Comparison of ENCODE assay signal across 18 cellular contexts in the genomic region with DNA sequence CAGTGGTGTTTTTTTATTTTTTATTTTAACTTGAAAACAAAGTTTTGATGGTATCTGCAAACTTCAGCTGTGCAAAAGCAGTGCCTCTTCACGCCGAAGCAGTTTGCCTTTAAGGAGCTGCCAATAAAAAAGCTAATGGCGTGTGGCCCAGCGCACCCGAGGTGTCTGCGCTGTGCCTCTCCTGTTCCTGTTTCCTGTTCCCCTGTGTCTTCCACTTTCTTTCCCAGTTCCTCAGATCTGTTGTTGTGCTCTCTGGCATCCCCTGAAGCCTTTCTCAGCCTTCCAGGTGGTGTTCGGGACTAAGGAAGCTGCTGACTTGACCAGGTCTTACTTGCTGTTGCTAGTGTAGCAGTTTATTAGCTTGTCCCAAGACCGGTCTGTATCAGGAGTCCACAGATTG.
DNase-seq lines count a peak whose midpoint lies in the region; ATAC-seq, FAIRE-seq and TF ChIP-seq lines count a peak whose summit lies in the region.
"Had no signal": no experiment of that assay in that cellular context is flagged by ENCODE, and none has a peak within 500 bp of the region (broad histone marks: within the 10 kb centered on the region; RNA-seq: fewer than 3 reads in every experiment).

No MANE protein-coding gene starts in this region.

- no peaks in the 10 kb centered on the region for H4K20me1 ChIP-seq in endothelial cell of umbilical vein (replicated peaks; ENCODE audit: control insufficient read depth, extremely low read depth, insufficient read depth, low read length)
- H4K20me1 ChIP-seq in neural progenitor cell (ENCODE audit: low read depth): peaks cover 18% of the 10 kb centered on the region

- H3K27ac Mint-ChIP-seq in neural progenitor cell: peak overlapping the region; percentile 62
- H3K27ac Mint-ChIP-seq in activated naive CD8-positive, alpha-beta T cell treated with anti-CD3 and anti-CD28 coated beads for 36 hours: no peak overlapping the region
- H3K27ac Mint-ChIP-seq: activated CD8-positive, alpha-beta T cell treated with anti-CD3 and anti-CD28 coated beads, Interleukin-2, amount 10 ng/mL, durations not matched to agents 7 days and 5 days; T-helper 2 cell treated with Interferon-gamma antibody and Interleukin-4, amounts not matched to agents 5 μg/mL and 100 μg/mL, for 36 hours had no signal

- no peaks in the 10 kb centered on the region for H3K9me1 ChIP-seq in endothelial cell of umbilical vein (replicated peaks; ENCODE audit: control insufficient read depth, extremely low read depth, insufficient read depth, low read length)

- FAIRE-seq in endothelial cell of umbilical vein (lab: Jason Lieb, UNC): no peak
- FAIRE-seq: GM12892, islet of Langerhans had no signal

- BruUV-seq in A673 (replicated peaks; lab: Mats Ljungman, UMichigan) (no TSS peak), Panc1 (replicated peaks; lab: Mats Ljungman, UMichigan) (no TSS peak), endothelial cell of umbilical vein (replicated peaks; lab: Mats Ljungman, UMichigan) (no TSS peak)

- H3K4me2 ChIP-seq in endothelial cell of umbilical vein (ENCODE audit: insufficient read depth, low read length): no peak overlapping the region
- H3K4me2 ChIP-seq in neural progenitor cell: peak overlapping the region; percentile 36

- ATAC-seq in Panc1: no peak
- no peak for ATAC-seq in HG03039 (IDR thresholded peaks at IDR 0.05; ENCODE audit: unreplicated experiment)
- ATAC-seq: activated CD8-positive, alpha-beta T cell treated with anti-CD3 and anti-CD28 coated beads, Interleukin-2, amount 10 ng/mL, durations not matched to agents 7 days and 5 days; PC-3 had no signal

- H3K79me2 ChIP-seq in endothelial cell of umbilical vein (ENCODE audit: control insufficient read depth, insufficient read depth, low read length) (no peaks in the 10 kb centered on the region), neural progenitor cell (ENCODE audit: low read depth) (no peaks in the 10 kb centered on the region)

- in situ Hi-C loops in Panc1 (cut with HindIII; ENCODE audit: low pct_unique_long_range_greater_than_20kb, low sequenced_read_pairs): no loop called here

- dilution Hi-C loops in endothelial cell of umbilical vein (cut with MboI; ENCODE audit: extremely low pct_ligation_motif_present, low sequenced_read_pairs): no loop called here

- TF ChIP-seq POLR2A in endothelial cell of umbilical vein (IDR thresholded peaks at IDR 0.05; ENCODE audit: low read depth, low read length): no peak

- H3K4me1 ChIP-seq in A673 (ENCODE audit: insufficient read depth, low read length, poor library complexity, severe bottlenecking) (peaks cover 56% of the 10 kb centered on the region), Panc1 (ENCODE audit: control insufficient read depth, insufficient read depth, low read length) (peaks cover 53% of the 10 kb centered on the region), endothelial cell of umbilical vein (ENCODE audit: control insufficient read depth, extremely low read depth, insufficient read depth, low read length) (peaks cover 49% of the 10 kb centered on the region), neural progenitor cell (peaks cover 32% of the 10 kb centered on the region)

- H2AFZ ChIP-seq in endothelial cell of umbilical vein (ENCODE audit: low read depth, low read length) (no peak overlapping the region), neural progenitor cell (replicated peaks) (no peak overlapping the region)

- H3K4me3 Mint-ChIP-seq in neural progenitor cell: no peak overlapping the region
- no peak overlapping the region for H3K4me3 Mint-ChIP-seq in activated naive CD8-positive, alpha-beta T cell treated with anti-CD3 and anti-CD28 coated beads for 36 hours
- H3K4me3 Mint-ChIP-seq: activated CD8-positive, alpha-beta T cell treated with anti-CD3 and anti-CD28 coated beads, Interleukin-2, amount 10 ng/mL, durations not matched to agents 7 days and 5 days; B cell; central memory CD8-positive, alpha-beta T cell; T-helper 2 cell treated with Interferon-gamma antibody and Interleukin-4, amounts not matched to agents 5 μg/mL and 100 μg/mL, for 36 hours had no signal

- H3K9me3 ChIP-seq in A673 (ENCODE audit: low read depth, low read length, poor library complexity, severe bottlenecking) (no peaks in the 10 kb centered on the region), Panc1 (ENCODE audit: control insufficient read depth, insufficient read depth, low read depth, low read length) (no peaks in the 10 kb centered on the region), endothelial cell of umbilical vein (replicated peaks; ENCODE audit: control insufficient read depth, insufficient read depth, low read length) (no peaks in the 10 kb centered on the region), neural progenitor cell (ENCODE audit: low read depth) (no peaks in the 10 kb centered on the region)

- H3K36me3 ChIP-seq in A673 (ENCODE audit: insufficient read depth, low read length, poor library complexity, severe bottlenecking) (peaks cover 6% of the 10 kb centered on the region), Panc1 (ENCODE audit: control insufficient read depth, insufficient read depth, low read length) (0 out of 2 replicates have a peak, but pooled peaks cover 2% of the 10 kb centered on the region), endothelial cell of umbilical vein (ENCODE audit: control insufficient read depth in 2 of 2, extremely low read depth in 1 of 2, insufficient read depth in 2 of 2, low read length in 2 of 2) (peaks cover 0 to 3% of the 10 kb centered on the region in 2 experiments), neural progenitor cell (no peaks in the 10 kb centered on the region)

- H3K4me3 ChIP-seq in A673 (ENCODE audit: low read depth, low read length, poor library complexity, severe bottlenecking) (no peak overlapping the region), Panc1 (ENCODE audit: low read depth in 2 of 2, low read length in 2 of 2) (peak overlapping the region in 1 of 2 experiments; percentile 4; a peak in 1 of 4 replicates), endothelial cell of umbilical vein (replicated peaks in 1 of 3; ENCODE audit: insufficient read depth in 1 of 3, low read depth in 1 of 3, low read length in 3 of 3) (no peak overlapping the region), neural progenitor cell (no peak overlapping the region)

- peaks cover 6% of the 10 kb centered on the region for H3K9me3 Mint-ChIP-seq in neural progenitor cell
- no peaks in the 10 kb centered on the region for H3K9me3 Mint-ChIP-seq in activated naive CD8-positive, alpha-beta T cell treated with anti-CD3 and anti-CD28 coated beads for 36 hours
- H3K9me3 Mint-ChIP-seq: central memory CD8-positive, alpha-beta T cell; T-helper 2 cell treated with Interferon-gamma antibody and Interleukin-4, amounts not matched to agents 5 μg/mL and 100 μg/mL, for 36 hours had no signal

- H3K9ac ChIP-seq in endothelial cell of umbilical vein (replicated peaks; ENCODE audit: extremely low read depth, insufficient read depth, low read length): peak overlapping the region; percentile 46
- no peak overlapping the region for H3K9ac ChIP-seq in neural progenitor cell

- peaks cover 35% of the 10 kb centered on the region for H3F3A ChIP-seq in neural progenitor cell (ENCODE audit: low read depth)

- no peaks in the 10 kb centered on the region for H3K27me3 ChIP-seq in A673 (replicated peaks; ENCODE audit: insufficient read depth, low read depth, low read length, poor library complexity)
- H3K27me3 ChIP-seq in Panc1 (ENCODE audit: control insufficient read depth, insufficient read depth, low read length): no peaks in the 10 kb centered on the region
- no peaks in the 10 kb centered on the region for H3K27me3 ChIP-seq in endothelial cell of umbilical vein (ENCODE audit: control insufficient read depth in 2 of 2, insufficient read depth in 2 of 2, low read length in 2 of 2)
- H3K27me3 ChIP-seq in neural progenitor cell: no peaks in the 10 kb centered on the region

- H3K27ac ChIP-seq in A673 (ENCODE audit: low read depth, low read length, poor library complexity, severe bottlenecking) (no peak overlapping the region), Panc1 (ENCODE audit: low read length) (peak overlapping the region; percentile 80), endothelial cell of umbilical vein (ENCODE audit: insufficient read depth, low read depth, low read length) (peak overlapping the region; percentile 54), neural progenitor cell (peak overlapping the region; percentile 80)

- CTCF ChIA-PET in A673 (lab: Charles Lee) (no interaction called here), Panc1 (lab: Charles Lee) (interaction anchor here (0.5 kb wide), 1 partner anchor 31 kb away, joined by 5 read pairs; no protein-coding TSS in a partner anchor), endothelial cell of umbilical vein (lab: Charles Lee) (interaction anchor here (0.7 to 2.6 kb wide), 6 partner anchors 9 to 99 kb away, joined by 3 to 14 read pairs (median 5); no protein-coding TSS in a partner anchor)

- peaks cover 20% of the 10 kb centered on the region for H3K36me3 Mint-ChIP-seq in neural progenitor cell
- H3K36me3 Mint-ChIP-seq in activated naive CD8-positive, alpha-beta T cell treated with anti-CD3 and anti-CD28 coated beads for 36 hours: peaks cover 2% of the 10 kb centered on the region

- DNase-seq in A673 (ENCODE audit: low spot score): peak; percentile 33
- no peak for DNase-seq in Panc1 (ENCODE audit: low read depth, low spot score)
- peak; percentile 43 for DNase-seq in endothelial cell of umbilical vein (ENCODE audit: low read depth, low spot score)
- DNase-seq in neural progenitor cell (ENCODE audit: low spot score): no peak
- no peak for DNase-seq in NCI-H1436 treated with DMSO at 0.1 percent for 48 hours (lab: John Stamatoyannopoulos, UW)
- DNase-seq in SHP77 (lab: John Stamatoyannopoulos, UW): no peak
- no peak for DNase-seq in activated naive CD8-positive, alpha-beta T cell treated with anti-CD3 and anti-CD28 coated beads for 36 hours
- DNase-seq: activated CD8-positive, alpha-beta T cell treated with anti-CD3 and anti-CD28 coated beads, Interleukin-2, amount 10 ng/mL, durations not matched to agents 7 days and 5 days; activated gamma-delta T cell treated with Interleukin-2 at 50 U/mL for 16 hours; NCI-H1048; NCI-H226; PC-3 had no signal

- TF ChIP-seq CTCF in A673 (conservative IDR thresholded peaks at IDR 0.05; ENCODE audit: low read depth, low read length) (no peak), Panc1 (IDR thresholded peaks at IDR 0.05) (no peak), endothelial cell of umbilical vein (IDR thresholded peaks at IDR 0.05; ENCODE audit: extremely low read depth in 1 of 2, insufficient read depth in 1 of 2, low read depth in 1 of 2, low read length in 2 of 2) (no peak), neural progenitor cell (IDR thresholded peaks at IDR 0.05) (no peak)

- peaks cover 7% of the 10 kb centered on the region for H3K27me3 Mint-ChIP-seq in neural progenitor cell (ENCODE audit: insufficient read depth, low read depth)
- H3K27me3 Mint-ChIP-seq in activated naive CD8-positive, alpha-beta T cell treated with anti-CD3 and anti-CD28 coated beads for 36 hours: no peaks in the 10 kb centered on the region
- H3K27me3 Mint-ChIP-seq: B cell; central memory CD8-positive, alpha-beta T cell had no signal

- intact Hi-C loops in A673 (cut with micrococcal nuclease; ENCODE audit: unreplicated experiment) (no loop called here), Panc1 (cut with micrococcal nuclease; ENCODE audit: unreplicated experiment) (no loop called here), endothelial cell of umbilical vein (cut with micrococcal nuclease) (loop anchor here (5.0 kb wide), 1 partner anchor 1833 kb away; a partner anchor contains a TSS)

- peaks cover 55% of the 10 kb centered on the region for H3K4me1 Mint-ChIP-seq in neural progenitor cell
- no peaks in the 10 kb centered on the region for H3K4me1 Mint-ChIP-seq in activated naive CD8-positive, alpha-beta T cell treated with anti-CD3 and anti-CD28 coated beads for 36 hours
- H3K4me1 Mint-ChIP-seq: B cell had no signal

- POLR2A ChIA-PET in A673 (lab: Charles Lee; ENCODE audit: low non-redundant PET) (interaction anchor here (0.5 kb wide), 1 partner anchor 15 kb away, joined by 3 read pairs; no protein-coding TSS in a partner anchor), Panc1 (lab: Charles Lee) (interaction anchor here (0.6 kb wide), 1 partner anchor 223 kb away, joined by 3 read pairs; no protein-coding TSS in a partner anchor), endothelial cell of umbilical vein (lab: Charles Lee) (interaction anchor here (0.6 kb wide), 1 partner anchor 17 kb away, joined by 3 read pairs; no protein-coding TSS in a partner anchor)

Comparison
In these comparisons a context has a peak if more than half of its experiments do, and no peak if none do; other contexts are left out.
1. DNase-seq: peak in A673 (single experiment) and endothelial cell of umbilical vein (single experiment); none in Panc1 (single experiment), neural progenitor cell (single experiment), NCI-H1436 treated with DMSO at 0.1 percent for 48 hours (single experiment), SHP77 (0 of 2) and activated naive CD8-positive, alpha-beta T cell treated with anti-CD3 and anti-CD28 coated beads for 36 hours (single experiment).